23 cellular contexts compared by ENCODE assay signal in genomic region chr2:216436369-216436768, GRCh38. TPM values are rescaled to one million over a fixed set of nuclear protein-coding genes. Genes with fewer than 3 reads are reported as not detected.
A peak's percentile ranks its signal among the peaks of the same experiment; 100 is the strongest.
DNase-seq lines count a peak whose midpoint lies in the region; TF ChIP-seq lines count a peak whose summit lies in the region.
"Had no signal": no experiment of that assay in that cellular context is flagged by ENCODE, and none has a peak within 500 bp of the region (broad histone marks: within the 10 kb centered on the region; RNA-seq: fewer than 3 reads in every experiment).

No MANE protein-coding gene starts in this region.

- no peaks in the 10 kb centered on the region for H3K27me3 Mint-ChIP-seq in osteocyte (ENCODE audit: unreplicated experiment)
- H3K27me3 Mint-ChIP-seq: CD4-positive, CD25-positive, alpha-beta regulatory T cell had no signal

- H3K9ac ChIP-seq in Karpas-422 (ENCODE audit: low read length), result no peak overlapping the region
- H3K9ac ChIP-seq: SK-N-SH had no signal

- peaks cover 54% of the 10 kb centered on the region for H3K36me3 Mint-ChIP-seq in osteocyte (ENCODE audit: unreplicated experiment)

- H3K4me1 Mint-ChIP-seq in osteocyte (ENCODE audit: unreplicated experiment), result peaks cover 14% of the 10 kb centered on the region
- H3K4me1 Mint-ChIP-seq: CD4-positive, CD25-positive, alpha-beta regulatory T cell; GM23338 had no signal

- H3K79me2 ChIP-seq in Karpas-422 (ENCODE audit: low read length), result no peaks in the 10 kb centered on the region

- no peaks in the 10 kb centered on the region for H3K4me1 ChIP-seq in Karpas-422 (ENCODE audit: low read length)

- no peaks in the 10 kb centered on the region for H3K27me3 ChIP-seq in Karpas-422 (ENCODE audit: low read length)

- peaks cover 31% of the 10 kb centered on the region; the same call in 1 of the 2 replicates for H3K36me3 ChIP-seq in Karpas-422 (ENCODE audit: insufficient read depth, low read length)

- H3K9me3 ChIP-seq in Karpas-422 (ENCODE audit: low read length), result no peaks in the 10 kb centered on the region
- H3K9me3 ChIP-seq: HAP-1, SK-N-SH had no signal

- no peaks in the 10 kb centered on the region for H3K9me3 Mint-ChIP-seq in osteocyte (ENCODE audit: unreplicated experiment)
- H3K9me3 Mint-ChIP-seq: CD4-positive, CD25-positive, alpha-beta regulatory T cell; GM23338 had no signal

- H3K27ac Mint-ChIP-seq in osteocyte (ENCODE audit: unreplicated experiment), result peak overlapping the region; percentile 75
- H3K27ac Mint-ChIP-seq: CD4-positive, CD25-positive, alpha-beta regulatory T cell; GM23338 had no signal

- no peak overlapping the region for H2AFZ ChIP-seq in Karpas-422 (ENCODE audit: low read length)
- H2AFZ ChIP-seq: GM23338 had no signal

- H4K20me1 ChIP-seq in Karpas-422 (ENCODE audit: insufficient read depth, low read depth, low read length), result no peaks in the 10 kb centered on the region

- H3K4me3 ChIP-seq in Karpas-422 (ENCODE audit: low read length), result no peak overlapping the region
- H3K4me3 ChIP-seq: GM23338, HAP-1 had no signal

- no peak overlapping the region for H3K27ac ChIP-seq in Karpas-422 (ENCODE audit: low read length)
- H3K27ac ChIP-seq: HL-60 had no signal

- no peaks in the 10 kb centered on the region for H3K9me2 ChIP-seq in Karpas-422 (replicated peaks; ENCODE audit: insufficient read depth, low read length)
- H3K9me2 ChIP-seq: SK-N-SH had no signal

- H3K4me3 Mint-ChIP-seq in osteocyte (ENCODE audit: unreplicated experiment), result no peak overlapping the region
- H3K4me3 Mint-ChIP-seq: CD4-positive, CD25-positive, alpha-beta regulatory T cell; GM23338 had no signal

- H3K4me2 ChIP-seq in Karpas-422 (ENCODE audit: low read depth, low read length, poor library complexity, severe bottlenecking), result no peak overlapping the region
- H3K4me2 ChIP-seq: GM23338, SK-N-SH had no signal

- TF ChIP-seq CTCF in osteocyte (IDR thresholded peaks at IDR 0.05), result no peak

- peak; percentile 11 for DNase-seq in Daoy (ENCODE audit: low read depth)
- peak; percentile 60 for DNase-seq in astrocyte of the hippocampus (ENCODE audit: low read depth, low spot score)
- peak; percentile 41 for DNase-seq in fibroblast of peridontal ligament (ENCODE audit: extremely low read depth)
- DNase-seq in osteocyte (ENCODE audit: extremely low spot score, unreplicated experiment), result no peak
- DNase-seq in activated naive CD4-positive, alpha-beta T cell treated with Interleukin-2 at 50 U/mL for 16 hours, result no peak
- DNase-seq in Karpas-422, result no peak
- DNase-seq in cortex of kidney (lab: John Stamatoyannopoulos, UW), result no peak
- DNase-seq: CD4-positive, CD25-positive, alpha-beta regulatory T cell; DMS79; KBM-7; MV-4-11; NCI-H1105 treated with DMSO at 0.1 percent for 48 hours; NCI-H2081; NCI-H2171; NCI-H345; NCI-H524; NCI-H774; NK-92 treated with Interleukin-12 subunit alpha and Interleukin-12 subunit beta, amount 100 ng/mL, for 24 hours; SIG-M5; SK-N-SH had no signal

RNA-seq across cellular contexts. Expression of gene SMARCAL1, which starts 24.1 kb away (rescaled TPM):
- 3.2 and 3.8 TPM in 2 replicates for total RNA-seq in Daoy (2014; rRNA removed; shearing (Covaris generic))
- total RNA-seq in osteocyte, result 23.6 and 25.2 TPM in 2 replicates
- total RNA-seq in Karpas-422 (2014; rRNA removed; shearing (Covaris generic); ENCODE audit: low replicate concordance), result 18.0 and 23.7 TPM in 2 replicates

Comparison
In these comparisons a context has a peak if more than half of its experiments do, and no peak if none do; other contexts are left out.
1. DNase-seq: peak in Daoy (single experiment), astrocyte of the hippocampus (single experiment) and fibroblast of peridontal ligament (single experiment); none in osteocyte (single experiment), activated naive CD4-positive, alpha-beta T cell treated with Interleukin-2 at 50 U/mL for 16 hours (single experiment), Karpas-422 (single experiment) and cortex of kidney (single experiment).